9 cellular contexts compared by ENCODE assay signal in genomic region chr15:64836023-64836536, GRCh38. TPM values are rescaled to one million over a fixed set of nuclear protein-coding genes. Genes with fewer than 3 reads are reported as not detected.
A peak's percentile ranks its signal among the peaks of the same experiment; 100 is the strongest.
DNase-seq lines count a peak whose midpoint lies in the region; ATAC-seq and TF ChIP-seq lines count a peak whose summit lies in the region.
"Had no signal": no experiment of that assay in that cellular context is flagged by ENCODE, and none has a peak within 500 bp of the region (broad histone marks: within the 10 kb centered on the region; RNA-seq: fewer than 3 reads in every experiment).

No MANE protein-coding gene starts in this region.

- H3K9me3 ChIP-seq in adrenal gland (replicated peaks in 1 of 3) = no peaks in the 10 kb centered on the region
- H3K9me3 ChIP-seq in lower lobe of right lung = no peaks in the 10 kb centered on the region
- no peaks in the 10 kb centered on the region for H3K9me3 ChIP-seq in vagina
- H3K9me3 ChIP-seq: testis had no signal

- H3K4me1 ChIP-seq in adrenal gland (replicated peaks in 1 of 2) = peaks cover 9 to 12% of the 10 kb centered on the region in 2 donors
- peaks cover 26% of the 10 kb centered on the region for H3K4me1 ChIP-seq in lower lobe of right lung
- peaks cover 6% of the 10 kb centered on the region for H3K4me1 ChIP-seq in vagina

- no peaks in the 10 kb centered on the region for H3K27me3 ChIP-seq in adrenal gland
- no peaks in the 10 kb centered on the region for H3K27me3 ChIP-seq in lower lobe of right lung (ENCODE audit: low read depth)
- no peaks in the 10 kb centered on the region for H3K27me3 ChIP-seq in vagina
- H3K27me3 ChIP-seq: testis had no signal

- intact Hi-C loops in adrenal gland (cut with DNase I) (no loop called here), lower lobe of right lung (cut with DNase I) (no loop called here), vagina (cut with DNase I) (no loop called here)

- H3K27ac Mint-ChIP-seq in stimulated activated naive CD8-positive, alpha-beta T cell treated with anti-CD3 and anti-CD28 coated beads, Interleukin-15, Interleukin-2, amounts not matched to agents 100 ng/mL and 50 ng/mL, for 24 hours = peak overlapping the region; percentile 40

- peak overlapping the region in 4 of 5 donors; percentile 67 to 82 (median 77) for H3K27ac ChIP-seq in adrenal gland
- peak overlapping the region; percentile 72 for H3K27ac ChIP-seq in lower lobe of right lung
- peak overlapping the region; percentile 62 for H3K27ac ChIP-seq in vagina

- no peak for ATAC-seq in stimulated activated naive CD8-positive, alpha-beta T cell treated with anti-CD3 and anti-CD28 coated beads, Interleukin-15, Interleukin-2, amounts not matched to agents 100 U/mL and 50 U/mL, for 24 hours
- no peak for ATAC-seq in lower lobe of right lung

- peak overlapping the region in 1 of 4 donors; percentile 28 for H3K4me3 ChIP-seq in adrenal gland
- peak overlapping the region; percentile 35 for H3K4me3 ChIP-seq in lower lobe of right lung
- peak overlapping the region; percentile 16 to 43 for H3K4me3 ChIP-seq in vagina

- TF ChIP-seq POLR2A in adrenal gland (IDR thresholded peaks at IDR 0.05) (no peak), vagina (IDR thresholded peaks at IDR 0.05) (no peak)

- in situ Hi-C loops in KBM-7 (cut with MboI; ENCODE audit: low pct_unique_long_range_greater_than_20kb, low sequenced_read_pairs) = no loop called here

- WGBS in adrenal gland, 4 donors = 11 to 24% (median 16%) methylated on average over 14 of the region's 14 CpGs

- peak overlapping the region; percentile 60 for H3K4me3 Mint-ChIP-seq in stimulated activated naive CD8-positive, alpha-beta T cell treated with anti-CD3 and anti-CD28 coated beads, Interleukin-15, Interleukin-2, amounts not matched to agents 100 ng/mL and 50 ng/mL, for 24 hours

- H3K36me3 ChIP-seq in adrenal gland (replicated peaks in 1 of 2) = no peaks in the 10 kb centered on the region
- no peaks in the 10 kb centered on the region for H3K36me3 ChIP-seq in lower lobe of right lung
- H3K36me3 ChIP-seq in vagina = no peaks in the 10 kb centered on the region

- H3K27me3 Mint-ChIP-seq in stimulated activated naive CD8-positive, alpha-beta T cell treated with anti-CD3 and anti-CD28 coated beads, Interleukin-15, Interleukin-2, amounts not matched to agents 100 ng/mL and 50 ng/mL, for 24 hours = no peaks in the 10 kb centered on the region

- H3K36me3 Mint-ChIP-seq in stimulated activated naive CD8-positive, alpha-beta T cell treated with anti-CD3 and anti-CD28 coated beads, Interleukin-15, Interleukin-2, amounts not matched to agents 100 ng/mL and 50 ng/mL, for 24 hours (ENCODE audit: low read depth) = no peaks in the 10 kb centered on the region

- no peak for DNase-seq in stimulated activated naive CD8-positive, alpha-beta T cell treated with anti-CD3 and anti-CD28 coated beads, Interleukin-15, Interleukin-2, amounts not matched to agents 100 U/mL and 50 U/mL, for 24 hours
- DNase-seq in adrenal gland (peak in 3 of 7 donors; percentile 51 to 78 (median 62)), lower lobe of right lung (no peak), vagina (ENCODE audit: extremely low spot score in 2 of 2) (no peak), KBM-7 (no peak), NCI-H510A treated with DMSO at 0.1 percent for 48 hours (lab: John Stamatoyannopoulos, UW) (no peak), NCI-H82 treated with DMSO at 0.1 percent for 48 hours (lab: John Stamatoyannopoulos, UW; ENCODE audit: unreplicated experiment) (no peak)

- no peaks in the 10 kb centered on the region for H3K9me3 Mint-ChIP-seq in stimulated activated naive CD8-positive, alpha-beta T cell treated with anti-CD3 and anti-CD28 coated beads, Interleukin-15, Interleukin-2, amounts not matched to agents 100 ng/mL and 50 ng/mL, for 24 hours

- H3K4me1 Mint-ChIP-seq in stimulated activated naive CD8-positive, alpha-beta T cell treated with anti-CD3 and anti-CD28 coated beads, Interleukin-15, Interleukin-2, amounts not matched to agents 100 ng/mL and 50 ng/mL, for 24 hours (ENCODE audit: low read depth) = peaks cover 40% of the 10 kb centered on the region

- peak in 1 of 6 experiments; percentile 11 for TF ChIP-seq CTCF in adrenal gland (IDR thresholded peaks at IDR 0.05)
- TF ChIP-seq CTCF in lower lobe of right lung (IDR thresholded peaks at IDR 0.05) = peak; percentile 2
- TF ChIP-seq CTCF in vagina (IDR thresholded peaks at IDR 0.05) = no peak

RNA-seq across cellular contexts. Expression of gene PLEKHO2, which starts 5.6 kb away (rescaled TPM):
- total RNA-seq in adrenal gland = 10 to 100 TPM; 31.3 to 62.9 (median 50.3) TPM
- 10 to 100 TPM; 20.4 to 49.3 (median 33.7) TPM for polyA plus RNA-seq in adrenal gland
- total RNA-seq in lower lobe of right lung = 68.3 TPM
- 34.9 TPM for total RNA-seq in vagina

RNA-seq across cellular contexts. Expression of gene PIF1, which starts 10.6 kb away (rescaled TPM):
- total RNA-seq in adrenal gland = 1 to 10 TPM in 5 of 8 donors, under 1 TPM in 3; 0.26 to 3.8 (median 1.7) TPM
- 1 to 10 TPM in 2 of 3 donors, under 1 TPM in 1; 0.33 to 6.0 (median 3.0) TPM for polyA plus RNA-seq in adrenal gland
- 1.4 TPM for total RNA-seq in lower lobe of right lung
- total RNA-seq in vagina = 6.6 TPM
